Comparison of ENCODE assay signal across 8 cellular contexts in genomic region chr3:143120716-143121239, GRCh38. TPM values are rescaled to one million over a fixed set of nuclear protein-coding genes. Genes with fewer than 3 reads are reported as not detected.
A peak's percentile ranks its signal among the peaks of the same experiment; 100 is the strongest.
DNase-seq lines count a peak whose midpoint lies in the region; ATAC-seq and TF ChIP-seq lines count a peak whose summit lies in the region.

No MANE protein-coding gene starts in this region.

- H3K4me3 ChIP-seq in DND-41 (ENCODE audit: low read depth in 1 of 2, low read length in 2 of 2) (peak overlapping the region; percentile 87 to 91; a peak in 3 of 4 replicates), psoas muscle (peak overlapping the region; percentile 88)

- peaks cover 4% of the 10 kb centered on the region for H3K36me3 Mint-ChIP-seq in activated T-helper 1 cell treated with anti-CD3 and anti-CD28 coated beads, Interleukin-12 subunit alpha, Interleukin-12 subunit beta, Interleukin-2, Interleukin-4 antibody, amounts not matched to agents 30 ng/mL and 10 ng/mL and 1 ng/mL, durations not matched to agents 14 hours and 24 hours and 36 hours (ENCODE audit: low read depth)

- peaks cover 10% of the 10 kb centered on the region for H3K27me3 Mint-ChIP-seq in activated T-helper 1 cell treated with anti-CD3 and anti-CD28 coated beads, Interleukin-12 subunit alpha, Interleukin-12 subunit beta, Interleukin-2, Interleukin-4 antibody, amounts not matched to agents 30 ng/mL and 10 ng/mL and 1 ng/mL, durations not matched to agents 14 hours and 24 hours and 36 hours (ENCODE audit: insufficient read depth)

- peak overlapping the region; percentile 69 for H3K4me3 Mint-ChIP-seq in activated T-helper 1 cell treated with anti-CD3 and anti-CD28 coated beads, Interleukin-12 subunit alpha, Interleukin-12 subunit beta, Interleukin-2, Interleukin-4 antibody, amounts not matched to agents 30 ng/mL and 10 ng/mL and 1 ng/mL, durations not matched to agents 14 hours and 24 hours and 36 hours

- H3K36me3 ChIP-seq in DND-41 (ENCODE audit: insufficient read depth, low read length) = peaks cover 54% of the 10 kb centered on the region
- H3K36me3 ChIP-seq in psoas muscle (ENCODE audit: insufficient read depth in 1 of 2, low read depth in 1 of 2) = no peaks in the 10 kb centered on the region

- no peak overlapping the region for H3K27ac Mint-ChIP-seq in activated T-helper 1 cell treated with anti-CD3 and anti-CD28 coated beads, Interleukin-12 subunit alpha, Interleukin-12 subunit beta, Interleukin-2, Interleukin-4 antibody, amounts not matched to agents 30 ng/mL and 10 ng/mL and 1 ng/mL, durations not matched to agents 14 hours and 24 hours and 36 hours

- H3K9me3 ChIP-seq in DND-41 (ENCODE audit: insufficient read depth, low read length, severe bottlenecking) (no peaks in the 10 kb centered on the region), psoas muscle (no peaks in the 10 kb centered on the region)

- peak overlapping the region; percentile 82 for H3K4me2 ChIP-seq in DND-41 (ENCODE audit: insufficient read depth, low read length)

- peak overlapping the region; percentile 95 for H3K9ac ChIP-seq in DND-41 (ENCODE audit: low read depth, low read length)

- ATAC-seq in DND-41 (ENCODE audit: insufficient read depth, low read depth) (peak; percentile 7), GM21447 (IDR thresholded peaks at IDR 0.05; ENCODE audit: unreplicated experiment) (peak; percentile 34), psoas muscle (peak in 1 of 4 donors; percentile 20)

- H3K27ac ChIP-seq in DND-41 (ENCODE audit: low read length) = peak overlapping the region; percentile 90
- no peak overlapping the region for H3K27ac ChIP-seq in psoas muscle

- peaks cover 78% of the 10 kb centered on the region for H3K79me2 ChIP-seq in DND-41 (ENCODE audit: insufficient read depth, low read length)

- H3K27me3 ChIP-seq in DND-41 (ENCODE audit: insufficient read depth, low read length, poor library complexity) (no peaks in the 10 kb centered on the region), psoas muscle (ENCODE audit: insufficient read depth in 3 of 3, low read length in 2 of 3) (peaks cover 0 to 44% (median 18%) of the 10 kb centered on the region in 3 donors)

- DNase-seq in DND-41 (no peak), glomerular visceral epithelial cell (ENCODE audit: extremely low spot score) (peak; percentile 45), psoas muscle (peak in 1 of 2 donors; percentile 16), middle frontal gyrus (ENCODE audit: extremely low spot score, low spot score) (no peak), NCI-H2081 (lab: John Stamatoyannopoulos, UW) (no peak)
- DNase-seq in activated T-helper 1 cell treated with anti-CD3 and anti-CD28 coated beads, Interleukin-12 subunit alpha, Interleukin-12 subunit beta, Interleukin-2, Interleukin-4 antibody, amounts not matched to agents 30 ng/mL and 10 ng/mL and 1 ng/mL, durations not matched to agents 14 hours and 24 hours and 36 hours (ENCODE audit: low spot score) = peak; percentile 30

- H3K4me1 Mint-ChIP-seq in activated T-helper 1 cell treated with anti-CD3 and anti-CD28 coated beads, Interleukin-12 subunit alpha, Interleukin-12 subunit beta, Interleukin-2, Interleukin-4 antibody, amounts not matched to agents 30 ng/mL and 10 ng/mL and 1 ng/mL, durations not matched to agents 14 hours and 24 hours and 36 hours (ENCODE audit: low read depth) = peaks cover 35% of the 10 kb centered on the region

- 1 to 2% (median 2%) methylated on average over 37 to 60 of the region's 60 CpGs for WGBS in psoas muscle, 3 donors

- intact Hi-C loops in activated T-helper 1 cell treated with anti-CD3 and anti-CD28 coated beads, Interleukin-12 subunit alpha, Interleukin-12 subunit beta, Interleukin-2, Interleukin-4 antibody, amounts not matched to agents 30 ng/mL and 10 ng/mL and 1 ng/mL, durations not matched to agents 14 hours and 24 hours and 36 hours (cut with micrococcal nuclease) = loop anchor here (1.0 to 5.0 kb wide), 10 partner anchors 59 to 852 kb away; partner anchors contain the start of gene XRN1
- intact Hi-C loops in psoas muscle (cut with DNase I) = no loop called here

- H3K9me3 Mint-ChIP-seq in activated T-helper 1 cell treated with anti-CD3 and anti-CD28 coated beads, Interleukin-12 subunit alpha, Interleukin-12 subunit beta, Interleukin-2, Interleukin-4 antibody, amounts not matched to agents 30 ng/mL and 10 ng/mL and 1 ng/mL, durations not matched to agents 14 hours and 24 hours and 36 hours = no peaks in the 10 kb centered on the region

- H2AFZ ChIP-seq in DND-41 (ENCODE audit: low read depth, low read length) = peak overlapping the region; percentile 36

- TF ChIP-seq CTCF in DND-41 (IDR thresholded peaks at IDR 0.05; ENCODE audit: borderline replicate concordance, extremely low read depth, low read length, poor library complexity, severe bottlenecking) (no peak), LNCAP (IDR thresholded peaks at IDR 0.05) (peak; percentile 4; the same call in 1 of the 2 replicates), psoas muscle (IDR thresholded peaks at IDR 0.05) (no peak)

- H4K20me1 ChIP-seq in DND-41 (ENCODE audit: insufficient read depth, low read length) = peaks cover 12% of the 10 kb centered on the region

- H3K4me1 ChIP-seq in DND-41 (ENCODE audit: insufficient read depth, low read length) = peaks cover 58% of the 10 kb centered on the region
- peaks cover 3% of the 10 kb centered on the region for H3K4me1 ChIP-seq in psoas muscle

RNA-seq across cellular contexts. Expression of gene CHST2, which starts 1.2 kb away (rescaled TPM):
- total RNA-seq in activated T-helper 1 cell treated with anti-CD3 and anti-CD28 coated beads, Interleukin-12 subunit alpha, Interleukin-12 subunit beta, Interleukin-2, Interleukin-4 antibody, amounts not matched to agents 30 ng/mL and 10 ng/mL and 1 ng/mL, durations not matched to agents 14 hours and 24 hours and 36 hours = 11.3 and 11.4 TPM in 2 replicates
- 1 to 10 TPM; 1.1 to 2.1 (median 1.8) TPM for total RNA-seq in psoas muscle
- polyA plus RNA-seq in psoas muscle = 1 to 10 TPM in 2 of 3 donors, under 1 TPM in 1; 0.64 to 2.9 (median 1.4) TPM

Comparison
In these comparisons a context has a peak if more than half of its experiments do, and no peak if none do; other contexts are left out.
1. DNase-seq: peak in activated T-helper 1 cell treated with anti-CD3 and anti-CD28 coated beads, Interleukin-12 subunit alpha, Interleukin-12 subunit beta, Interleukin-2, Interleukin-4 antibody, amounts not matched to agents 30 ng/mL and 10 ng/mL and 1 ng/mL, durations not matched to agents 14 hours and 24 hours and 36 hours (single experiment) and glomerular visceral epithelial cell (single experiment); none in DND-41 (single experiment), middle frontal gyrus (single experiment) and NCI-H2081 (0 of 2).